Comparison of ENCODE assay signal across 1 cellular context in genomic region chr19:33273881-33274662, GRCh38.
TF ChIP-seq lines count a peak whose summit lies in the region.

No MANE protein-coding gene starts in this region.

TF ChIP-seq in HepG2, 621 proteins besides CTCF, POLR2A, EP300 and RAD21 (continued from another document and continues in another):
- TF ChIP-seq, protein P1, sequence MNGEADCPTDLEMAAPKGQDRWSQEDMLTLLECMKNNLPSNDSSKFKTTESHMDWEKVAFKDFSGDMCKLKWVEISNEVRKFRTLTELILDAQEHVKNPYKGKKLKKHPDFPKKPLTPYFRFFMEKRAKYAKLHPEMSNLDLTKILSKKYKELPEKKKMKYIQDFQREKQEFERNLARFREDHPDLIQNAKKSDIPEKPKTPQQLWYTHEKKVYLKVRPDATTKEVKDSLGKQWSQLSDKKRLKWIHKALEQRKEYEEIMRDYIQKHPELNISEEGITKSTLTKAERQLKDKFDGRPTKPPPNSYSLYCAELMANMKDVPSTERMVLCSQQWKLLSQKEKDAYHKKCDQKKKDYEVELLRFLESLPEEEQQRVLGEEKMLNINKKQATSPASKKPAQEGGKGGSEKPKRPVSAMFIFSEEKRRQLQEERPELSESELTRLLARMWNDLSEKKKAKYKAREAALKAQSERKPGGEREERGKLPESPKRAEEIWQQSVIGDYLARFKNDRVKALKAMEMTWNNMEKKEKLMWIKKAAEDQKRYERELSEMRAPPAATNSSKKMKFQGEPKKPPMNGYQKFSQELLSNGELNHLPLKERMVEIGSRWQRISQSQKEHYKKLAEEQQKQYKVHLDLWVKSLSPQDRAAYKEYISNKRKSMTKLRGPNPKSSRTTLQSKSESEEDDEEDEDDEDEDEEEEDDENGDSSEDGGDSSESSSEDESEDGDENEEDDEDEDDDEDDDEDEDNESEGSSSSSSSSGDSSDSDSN (CRISPR knock-in tag; IDR thresholded peaks at IDR 0.05) = peak; percentile 42
- TF ChIP-seq NFKB2 (CRISPR knock-in tag; IDR thresholded peaks at IDR 0.05; ENCODE audit: borderline replicate concordance) = peak; percentile 72; the same call in 1 of the 2 replicates
- TF ChIP-seq RXRA (CRISPR knock-in tag; IDR thresholded peaks at IDR 0.05) = peak; percentile 76
- TF ChIP-seq ZFP37 (CRISPR knock-in tag; IDR thresholded peaks at IDR 0.05; ENCODE audit: borderline replicate concordance) = peak; percentile 74; the same call in 1 of the 2 replicates
- 0 out of 2 replicates have a peak, but pooled peaks have one; percentile 25 for TF ChIP-seq ARNT2 (CRISPR knock-in tag; IDR thresholded peaks at IDR 0.05; ENCODE audit: low read depth)
- 0 out of 2 replicates have a peak, but pooled peaks have one; percentile 55 for TF ChIP-seq ZNF552 (CRISPR knock-in tag; IDR thresholded peaks at IDR 0.05; ENCODE audit: borderline replicate concordance)
- no peak for TF ChIP-seq ZBED4 (CRISPR knock-in tag; IDR thresholded peaks at IDR 0.05; ENCODE audit: borderline replicate concordance)
- peak; percentile 70 for TF ChIP-seq ZNF263 (CRISPR knock-in tag; IDR thresholded peaks at IDR 0.05)
- 0 out of 2 replicates have a peak, but pooled peaks have one; percentile 59 for TF ChIP-seq ZNF281 (CRISPR knock-in tag; IDR thresholded peaks at IDR 0.05; ENCODE audit: borderline replicate concordance)
- TF ChIP-seq, protein P2, sequence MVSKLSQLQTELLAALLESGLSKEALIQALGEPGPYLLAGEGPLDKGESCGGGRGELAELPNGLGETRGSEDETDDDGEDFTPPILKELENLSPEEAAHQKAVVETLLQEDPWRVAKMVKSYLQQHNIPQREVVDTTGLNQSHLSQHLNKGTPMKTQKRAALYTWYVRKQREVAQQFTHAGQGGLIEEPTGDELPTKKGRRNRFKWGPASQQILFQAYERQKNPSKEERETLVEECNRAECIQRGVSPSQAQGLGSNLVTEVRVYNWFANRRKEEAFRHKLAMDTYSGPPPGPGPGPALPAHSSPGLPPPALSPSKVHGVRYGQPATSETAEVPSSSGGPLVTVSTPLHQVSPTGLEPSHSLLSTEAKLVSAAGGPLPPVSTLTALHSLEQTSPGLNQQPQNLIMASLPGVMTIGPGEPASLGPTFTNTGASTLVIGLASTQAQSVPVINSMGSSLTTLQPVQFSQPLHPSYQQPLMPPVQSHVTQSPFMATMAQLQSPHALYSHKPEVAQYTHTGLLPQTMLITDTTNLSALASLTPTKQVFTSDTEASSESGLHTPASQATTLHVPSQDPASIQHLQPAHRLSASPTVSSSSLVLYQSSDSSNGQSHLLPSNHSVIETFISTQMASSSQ (IDR thresholded peaks at IDR 0.05; ENCODE audit: low read depth) = peak; percentile 27; the same call in 1 of the 2 replicates
- TF ChIP-seq, protein P2 (CRISPR knock-in tag; IDR thresholded peaks at IDR 0.05; ENCODE audit: borderline replicate concordance) = peak; percentile 85
- peak; percentile 78; the same call in 1 of the 2 replicates for TF ChIP-seq MLX (CRISPR knock-in tag; IDR thresholded peaks at IDR 0.05)
- TF ChIP-seq SNRNP70 (IDR thresholded peaks at IDR 0.05; ENCODE audit: low read depth, low read length) = no peak
- TF ChIP-seq PTBP1 (IDR thresholded peaks at IDR 0.05; ENCODE audit: low read depth, low read length, poor library complexity, severe bottlenecking) = no peak
- TF ChIP-seq SIN3A (IDR thresholded peaks at IDR 0.05; ENCODE audit: borderline replicate concordance, low read depth, low read length) = no peak
- TF ChIP-seq FOXA1 (IDR thresholded peaks at IDR 0.05) = no peak
- TF ChIP-seq FOXA1 (CRISPR knock-in tag; IDR thresholded peaks at IDR 0.05) = peak; percentile 92
- 0 out of 2 replicates have a peak, but pooled peaks have one; percentile 55 for TF ChIP-seq THRA (CRISPR knock-in tag; IDR thresholded peaks at IDR 0.05; ENCODE audit: borderline replicate concordance)
- TF ChIP-seq TARDBP (CRISPR knock-in tag; IDR thresholded peaks at IDR 0.05) = peak; percentile 90
- TF ChIP-seq FOXM1 (CRISPR knock-in tag; IDR thresholded peaks at IDR 0.05) = no peak
- TF ChIP-seq SOX13 (IDR thresholded peaks at IDR 0.05) = no peak
- peak in 1 of 2 experiments; percentile 55; a peak in 1 of 4 replicates for TF ChIP-seq SOX13 (CRISPR knock-in tag; conservative IDR thresholded peaks at IDR 0.05 in 1 of 2, IDR thresholded peaks at IDR 0.05 in 1 of 2)
- TF ChIP-seq ARNT (IDR thresholded peaks at IDR 0.05) = no peak
- TF ChIP-seq, protein P3, sequence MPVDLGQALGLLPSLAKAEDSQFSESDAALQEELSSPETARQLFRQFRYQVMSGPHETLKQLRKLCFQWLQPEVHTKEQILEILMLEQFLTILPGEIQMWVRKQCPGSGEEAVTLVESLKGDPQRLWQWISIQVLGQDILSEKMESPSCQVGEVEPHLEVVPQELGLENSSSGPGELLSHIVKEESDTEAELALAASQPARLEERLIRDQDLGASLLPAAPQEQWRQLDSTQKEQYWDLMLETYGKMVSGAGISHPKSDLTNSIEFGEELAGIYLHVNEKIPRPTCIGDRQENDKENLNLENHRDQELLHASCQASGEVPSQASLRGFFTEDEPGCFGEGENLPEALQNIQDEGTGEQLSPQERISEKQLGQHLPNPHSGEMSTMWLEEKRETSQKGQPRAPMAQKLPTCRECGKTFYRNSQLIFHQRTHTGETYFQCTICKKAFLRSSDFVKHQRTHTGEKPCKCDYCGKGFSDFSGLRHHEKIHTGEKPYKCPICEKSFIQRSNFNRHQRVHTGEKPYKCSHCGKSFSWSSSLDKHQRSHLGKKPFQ (CRISPR knock-in tag; IDR thresholded peaks at IDR 0.05; ENCODE audit: insufficient replicate concordance) = peak; percentile 35
- no peak for TF ChIP-seq HMGA1 (CRISPR knock-in tag; conservative IDR thresholded peaks at IDR 0.05)
- TF ChIP-seq NFYB (CRISPR knock-in tag; IDR thresholded peaks at IDR 0.05) = no peak
- no peak for TF ChIP-seq ZNF564 (CRISPR knock-in tag; IDR thresholded peaks at IDR 0.05)
- TF ChIP-seq NFYC (CRISPR knock-in tag; IDR thresholded peaks at IDR 0.05) = 0 out of 2 replicates have a peak, but pooled peaks have one; percentile 8
- TF ChIP-seq, protein P4, sequence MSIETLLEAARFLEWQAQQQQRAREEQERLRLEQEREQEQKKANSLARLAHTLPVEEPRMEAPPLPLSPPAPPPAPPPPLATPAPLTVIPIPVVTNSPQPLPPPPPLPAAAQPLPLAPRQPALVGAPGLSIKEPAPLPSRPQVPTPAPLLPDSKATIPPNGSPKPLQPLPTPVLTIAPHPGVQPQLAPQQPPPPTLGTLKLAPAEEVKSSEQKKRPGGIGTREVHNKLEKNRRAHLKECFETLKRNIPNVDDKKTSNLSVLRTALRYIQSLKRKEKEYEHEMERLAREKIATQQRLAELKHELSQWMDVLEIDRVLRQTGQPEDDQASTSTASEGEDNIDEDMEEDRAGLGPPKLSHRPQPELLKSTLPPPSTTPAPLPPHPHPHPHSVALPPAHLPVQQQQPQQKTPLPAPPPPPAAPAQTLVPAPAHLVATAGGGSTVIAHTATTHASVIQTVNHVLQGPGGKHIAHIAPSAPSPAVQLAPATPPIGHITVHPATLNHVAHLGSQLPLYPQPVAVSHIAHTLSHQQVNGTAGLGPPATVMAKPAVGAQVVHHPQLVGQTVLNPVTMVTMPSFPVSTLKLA (IDR thresholded peaks at IDR 0.05) = peak; percentile 97
- peak; percentile 78 for TF ChIP-seq BHLHE40 (IDR thresholded peaks at IDR 0.05; ENCODE audit: low read length)
- peak; percentile 77 for TF ChIP-seq MED1 (CRISPR knock-in tag; IDR thresholded peaks at IDR 0.05)
- 0 out of 2 replicates have a peak, but pooled peaks have one; percentile 48 for TF ChIP-seq ZNF792 (CRISPR knock-in tag; IDR thresholded peaks at IDR 0.05)
- TF ChIP-seq ZBTB7B (CRISPR knock-in tag; IDR thresholded peaks at IDR 0.05) = peak; percentile 34
- TF ChIP-seq ZNF343 (CRISPR knock-in tag; IDR thresholded peaks at IDR 0.05) = no peak
- TF ChIP-seq HNRNPL (IDR thresholded peaks at IDR 0.05; ENCODE audit: low read depth, low read length) = no peak
- TF ChIP-seq MEIS1 (CRISPR knock-in tag; IDR thresholded peaks at IDR 0.05; ENCODE audit: borderline replicate concordance) = no peak
- TF ChIP-seq ZFP62 (CRISPR knock-in tag; IDR thresholded peaks at IDR 0.05) = no peak
- TF ChIP-seq ZNF354B (CRISPR knock-in tag; IDR thresholded peaks at IDR 0.05) = no peak
- no peak for TF ChIP-seq NCOR1 (IDR thresholded peaks at IDR 0.05; ENCODE audit: borderline replicate concordance, low read length)
